ENCODE assay signal across 15 cellular contexts in the genomic region with DNA sequence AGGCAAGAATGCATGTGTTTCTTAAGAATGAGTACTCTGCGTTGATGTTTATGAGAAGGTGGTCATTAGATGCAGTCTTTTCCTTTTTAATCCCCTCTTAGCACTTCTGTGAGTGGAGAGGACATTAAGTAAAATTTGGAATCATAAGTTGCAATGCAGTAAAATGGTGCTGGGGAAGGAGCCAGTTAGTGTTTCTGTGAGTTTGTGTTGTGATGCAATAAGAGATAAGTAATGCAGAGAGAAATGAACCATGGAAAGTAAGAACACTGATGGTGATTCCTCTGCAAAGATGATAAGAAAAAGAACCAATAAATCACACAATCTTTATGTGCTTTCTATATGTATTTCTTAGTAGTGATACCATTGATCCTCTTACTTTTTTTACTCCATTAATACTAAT.
"Had no signal": no experiment of that assay in that cellular context is flagged by ENCODE, and none has a peak within 500 bp of the region (broad histone marks: within the 10 kb centered on the region; RNA-seq: fewer than 3 reads in every experiment).

No MANE protein-coding gene starts in this region.

- ATAC-seq: activated CD4-positive, CD25-positive, alpha-beta regulatory T cell treated with anti-CD3 and anti-CD28 coated beads, Interleukin-2, amount 50 U/mL, for 24 hours; T-helper 17 cell had no signal

- H3K4me3 Mint-ChIP-seq: activated naive CD4-positive, alpha-beta T cell treated with anti-CD3 and anti-CD28 coated beads for 36 hours; nephron progenitor cell; T-helper 17 cell had no signal

- H3K9me3 ChIP-seq: transverse colon had no signal

- H3K27me3 Mint-ChIP-seq: T-helper 17 cell had no signal

- H3K9me3 Mint-ChIP-seq: activated naive CD4-positive, alpha-beta T cell treated with anti-CD3 and anti-CD28 coated beads for 36 hours; nephron progenitor cell had no signal

- DNase-seq: activated CD8-positive, alpha-beta memory T cell treated with anti-CD3 and anti-CD28 coated beads, Interleukin-2, amount 50 U/mL, for 4 hours; activated naive CD4-positive, alpha-beta T cell treated with anti-CD3 and anti-CD28 coated beads for 36 hours; central memory CD4-positive, alpha-beta T cell; cortex of kidney; effector CD8-positive, alpha-beta T cell; hypothalamus; left cardiac atrium; nephron progenitor cell; stimulated activated CD4-positive, alpha-beta T cell treated with anti-CD3 and anti-CD28 coated beads, Interleukin-12 subunit alpha, Interleukin-12 subunit beta, amount 100 ng/mL, for 4 hours; stimulated activated naive CD4-positive, alpha-beta T cell; substantia nigra; T-helper 17 cell; transverse colon had no signal

- H3K4me3 ChIP-seq: transverse colon had no signal

- H3K27me3 ChIP-seq: transverse colon had no signal

- H3K27ac ChIP-seq: epithelial cell of prostate, transverse colon had no signal

- H3K27ac Mint-ChIP-seq: activated naive CD4-positive, alpha-beta T cell treated with anti-CD3 and anti-CD28 coated beads for 36 hours; nephron progenitor cell; T-helper 17 cell had no signal

- H3K4me1 Mint-ChIP-seq: nephron progenitor cell had no signal
